In the genomic region with DNA sequence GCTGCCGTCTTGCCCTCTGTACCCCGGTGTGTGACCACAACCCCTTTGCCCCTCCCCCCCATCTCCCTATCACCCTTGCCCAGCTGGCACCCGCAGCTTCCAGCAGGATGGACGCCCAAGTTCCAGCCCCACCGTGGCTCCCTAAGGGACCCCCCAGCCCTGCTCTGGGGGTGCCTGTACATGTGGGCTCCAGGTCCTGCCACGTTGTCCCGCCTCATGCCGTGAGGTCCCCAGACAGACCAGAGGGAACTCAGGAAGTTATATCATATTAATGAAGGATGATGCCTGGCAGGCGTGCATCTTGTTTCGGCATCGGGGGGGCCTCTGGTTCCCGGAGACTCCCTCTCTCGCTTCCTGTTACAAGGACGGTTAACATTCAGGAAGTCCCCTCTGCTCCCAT, we compare ENCODE assay signal across 18 cellular contexts. TPM values are rescaled to one million over a fixed set of nuclear protein-coding genes. Genes with fewer than 3 reads are reported as not detected.
DNase-seq lines count a peak whose midpoint lies in the region; ATAC-seq and TF ChIP-seq lines count a peak whose summit lies in the region.
"Had no signal": no experiment of that assay in that cellular context is flagged by ENCODE, and none has a peak within 500 bp of the region (broad histone marks: within the 10 kb centered on the region; RNA-seq: fewer than 3 reads in every experiment).

No MANE protein-coding gene starts in this region.

- no peak overlapping the region for H3K27ac Mint-ChIP-seq in T-helper 17 cell
- H3K27ac Mint-ChIP-seq in stimulated activated memory B cell treated with anti-CD40 and anti-IgM and Interleukin-4, amounts not matched to agents 10 μg/mL and 1 μg/mL and 100 μg/mL, for 72 hours, result peak overlapping the region; percentile 86
- H3K27ac Mint-ChIP-seq in CD8-positive, alpha-beta memory T cell, result no peak overlapping the region

- peaks cover 18% of the 10 kb centered on the region for H3K4me1 Mint-ChIP-seq in T-helper 17 cell
- peaks cover 65% of the 10 kb centered on the region for H3K4me1 Mint-ChIP-seq in stimulated activated memory B cell treated with anti-CD40 and anti-IgM and Interleukin-4, amounts not matched to agents 10 μg/mL and 1 μg/mL and 100 μg/mL, for 72 hours
- H3K4me1 Mint-ChIP-seq in CD8-positive, alpha-beta memory T cell, result peaks cover 0 to 8% (median 1%) of the 10 kb centered on the region in 3 donors

- H3K4me1 ChIP-seq in liver (ENCODE audit: control insufficient read depth in 4 of 4, insufficient read depth in 4 of 4, low read length in 3 of 4), result no peaks in the 10 kb centered on the region
- H3K4me1 ChIP-seq in CD8-positive, alpha-beta memory T cell (ENCODE audit: insufficient read depth, low read length), result peaks cover 19% of the 10 kb centered on the region

- CTCF ChIA-PET in CD8-positive, alpha-beta memory T cell (lab: Charles Lee), result interaction anchor here (1.4 kb wide), 1 partner anchor 11 kb away, joined by 3 read pairs; no protein-coding TSS in a partner anchor

- DNase-seq in CMK (ENCODE audit: low read depth) (peak; percentile 96), T-helper 17 cell (no peak), SHP77 (lab: John Stamatoyannopoulos, UW) (no peak)
- DNase-seq in CD8-positive, alpha-beta memory T cell, result no peak
- DNase-seq: activated CD4-positive, alpha-beta T cell treated with anti-CD3 and anti-CD28 coated beads, Interleukin-2, amount 50 U/mL, for 1 hour; activated T-cell treated with anti-CD3 and anti-CD28 coated beads, Interleukin-2, amount 50 U/mL, for 24 hours; amygdala; glutamatergic neuron; islet precursor cell; mucosa of descending colon; NCI-H1694 treated with DMSO at 0.1 percent for 48 hours; NCI-H524 had no signal

- H3K27ac ChIP-seq in liver (ENCODE audit: low read depth in 1 of 2, low read length in 2 of 2), result peak overlapping the region; percentile 29 to 75
- no peak overlapping the region for H3K27ac ChIP-seq in CD8-positive, alpha-beta memory T cell (ENCODE audit: low read depth, low read length)

- TF ChIP-seq RAD21 in liver (IDR thresholded peaks at IDR 0.05), result no peak

- H3K9ac ChIP-seq in liver (ENCODE audit: low read depth in 1 of 2, low read length in 2 of 2), result no peak overlapping the region

- no peak for ATAC-seq in T-helper 17 cell
- no peak for ATAC-seq in stimulated activated memory B cell treated with anti-CD40 and anti-IgM and Interleukin-4, amounts not matched to agents 10 μg/mL and 1 μg/mL and 100 μg/mL, for 72 hours
- no peak for ATAC-seq in HG03280 (IDR thresholded peaks at IDR 0.05; ENCODE audit: unreplicated experiment)
- ATAC-seq: mucosa of descending colon had no signal

- no peak for TF ChIP-seq CTCF in liver (IDR thresholded peaks at IDR 0.05; ENCODE audit: low read depth, low read length, missing input control)

- no peaks in the 10 kb centered on the region for H3K36me3 Mint-ChIP-seq in T-helper 17 cell (ENCODE audit: low read depth)
- H3K36me3 Mint-ChIP-seq in stimulated activated memory B cell treated with anti-CD40 and anti-IgM and Interleukin-4, amounts not matched to agents 10 μg/mL and 1 μg/mL and 100 μg/mL, for 72 hours, result peaks cover 35% of the 10 kb centered on the region
- no peaks in the 10 kb centered on the region for H3K36me3 Mint-ChIP-seq in CD8-positive, alpha-beta memory T cell

- peak overlapping the region; percentile 41 for H3K4me3 Mint-ChIP-seq in T-helper 17 cell
- no peak overlapping the region for H3K4me3 Mint-ChIP-seq in stimulated activated memory B cell treated with anti-CD40 and anti-IgM and Interleukin-4, amounts not matched to agents 10 μg/mL and 1 μg/mL and 100 μg/mL, for 72 hours
- no peak overlapping the region for H3K4me3 Mint-ChIP-seq in CD8-positive, alpha-beta memory T cell
- H3K4me3 Mint-ChIP-seq: activated T-cell treated with anti-CD3 and anti-CD28 coated beads, Interleukin-2, amount 50 U/mL, for 24 hours had no signal

- H3K36me3 ChIP-seq in liver (ENCODE audit: control insufficient read depth in 4 of 4, insufficient read depth in 3 of 4, low read depth in 1 of 4, low read length in 3 of 4), result no peaks in the 10 kb centered on the region
- no peaks in the 10 kb centered on the region for H3K36me3 ChIP-seq in CD8-positive, alpha-beta memory T cell (ENCODE audit: insufficient read depth, low read length)

- no peaks in the 10 kb centered on the region for H3K27me3 ChIP-seq in liver (ENCODE audit: control insufficient read depth in 4 of 4, insufficient read depth in 4 of 4, low read length in 3 of 4)
- no peaks in the 10 kb centered on the region for H3K27me3 ChIP-seq in CD8-positive, alpha-beta memory T cell (ENCODE audit: insufficient read depth, low read length, poor library complexity, severe bottlenecking)

- H3K9me3 ChIP-seq in T-helper 17 cell (ENCODE audit: control insufficient read depth, low read length, poor library complexity, severe bottlenecking) (no peaks in the 10 kb centered on the region), liver (ENCODE audit: control insufficient read depth in 4 of 4, low read length in 3 of 4) (no peaks in the 10 kb centered on the region)
- no peaks in the 10 kb centered on the region for H3K9me3 ChIP-seq in CD8-positive, alpha-beta memory T cell (ENCODE audit: low read length)
- H3K9me3 ChIP-seq: mucosa of descending colon had no signal

- H3K4me3 ChIP-seq in liver (ENCODE audit: low read depth in 1 of 3, low read length in 3 of 3), result no peak overlapping the region
- no peak overlapping the region for H3K4me3 ChIP-seq in CD8-positive, alpha-beta memory T cell (ENCODE audit: low read length)
- H3K4me3 ChIP-seq: mucosa of descending colon had no signal

- 67% methylated on average over 14 of the region's 14 CpGs for WGBS in liver

- H3K9me3 Mint-ChIP-seq in stimulated activated memory B cell treated with anti-CD40 and anti-IgM and Interleukin-4, amounts not matched to agents 10 μg/mL and 1 μg/mL and 100 μg/mL, for 72 hours, result no peaks in the 10 kb centered on the region
- no peaks in the 10 kb centered on the region for H3K9me3 Mint-ChIP-seq in CD8-positive, alpha-beta memory T cell
- H3K9me3 Mint-ChIP-seq: activated T-cell treated with anti-CD3 and anti-CD28 coated beads, Interleukin-2, amount 50 U/mL, for 24 hours had no signal

- no peaks in the 10 kb centered on the region for H3K27me3 Mint-ChIP-seq in T-helper 17 cell
- H3K27me3 Mint-ChIP-seq in stimulated activated memory B cell treated with anti-CD40 and anti-IgM and Interleukin-4, amounts not matched to agents 10 μg/mL and 1 μg/mL and 100 μg/mL, for 72 hours, result no peaks in the 10 kb centered on the region
- peaks cover 4 to 33% of the 10 kb centered on the region in 2 donors for H3K27me3 Mint-ChIP-seq in CD8-positive, alpha-beta memory T cell
- H3K27me3 Mint-ChIP-seq: activated T-cell treated with anti-CD3 and anti-CD28 coated beads, Interleukin-2, amount 50 U/mL, for 24 hours had no signal

- POLR2A ChIA-PET in CD8-positive, alpha-beta memory T cell (lab: Charles Lee), result interaction anchor here (1.1 kb wide), 1 partner anchor 26 kb away, joined by 3 read pairs; no protein-coding TSS in a partner anchor

TF ChIP-seq in liver, 16 proteins besides CTCF, POLR2A, EP300 and RAD21:
- TF ChIP-seq JUND (IDR thresholded peaks at IDR 0.05) (no peak), GABPA (IDR thresholded peaks at IDR 0.05 in 1 of 2, conservative IDR thresholded peaks at IDR 0.05 in 1 of 2) (no peak), NR2F2 (IDR thresholded peaks at IDR 0.05) (no peak), SP1 (IDR thresholded peaks at IDR 0.05) (no peak)
- TF ChIP-seq, protein P1, sequence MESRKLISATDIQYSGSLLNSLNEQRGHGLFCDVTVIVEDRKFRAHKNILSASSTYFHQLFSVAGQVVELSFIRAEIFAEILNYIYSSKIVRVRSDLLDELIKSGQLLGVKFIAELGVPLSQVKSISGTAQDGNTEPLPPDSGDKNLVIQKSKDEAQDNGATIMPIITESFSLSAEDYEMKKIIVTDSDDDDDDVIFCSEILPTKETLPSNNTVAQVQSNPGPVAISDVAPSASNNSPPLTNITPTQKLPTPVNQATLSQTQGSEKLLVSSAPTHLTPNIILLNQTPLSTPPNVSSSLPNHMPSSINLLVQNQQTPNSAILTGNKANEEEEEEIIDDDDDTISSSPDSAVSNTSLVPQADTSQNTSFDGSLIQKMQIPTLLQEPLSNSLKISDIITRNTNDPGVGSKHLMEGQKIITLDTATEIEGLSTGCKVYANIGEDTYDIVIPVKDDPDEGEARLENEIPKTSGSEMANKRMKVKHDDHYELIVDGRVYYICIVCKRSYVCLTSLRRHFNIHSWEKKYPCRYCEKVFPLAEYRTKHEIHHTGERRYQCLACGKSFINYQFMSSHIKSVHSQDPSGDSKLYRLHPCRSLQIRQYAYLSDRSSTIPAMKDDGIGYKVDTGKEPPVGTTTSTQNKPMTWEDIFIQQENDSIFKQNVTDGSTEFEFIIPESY (IDR thresholded peaks at IDR 0.05), result no peak

RNA-seq across cellular contexts. Expression of gene PTGIR, which starts 1.6 kb away (rescaled TPM):
- total RNA-seq in T-helper 17 cell (10 to 100 TPM in 1 of 2 donors, under 1 TPM in 1; 0.70 to 12.5 TPM), liver (1 to 10 TPM; 1.4 to 2.8 TPM)
- 1 to 10 TPM; 2.9 to 5.9 TPM for polyA plus RNA-seq in liver
- total RNA-seq in CD8-positive, alpha-beta memory T cell, result 10 to 100 TPM; 17.7 to 18.4 TPM
- polyA plus RNA-seq in CD8-positive, alpha-beta memory T cell, result not detected

RNA-seq across cellular contexts. Expression of gene GNG8, which starts 9.6 kb away (rescaled TPM):
- total RNA-seq in T-helper 17 cell, result not detected
- not detected for total RNA-seq in liver
- polyA plus RNA-seq in liver, result not detected
- 1 to 10 TPM; 9.0 TPM for total RNA-seq in CD8-positive, alpha-beta memory T cell
- not detected for polyA plus RNA-seq in CD8-positive, alpha-beta memory T cell
- total RNA-seq: HT1080, posterior vena cava had no signal
- polyA plus RNA-seq: BJ had no signal

RNA-seq across cellular contexts. Expression of gene CALM3, which starts 25.3 kb away (rescaled TPM):
- total RNA-seq in T-helper 17 cell, result 100 to 1,000 TPM; 160 to 236 TPM
- total RNA-seq in liver, result 100 to 1,000 TPM in 1 of 2 donors, 10 to 100 TPM in 1; 73.3 to 112 TPM
- 10 to 100 TPM; 51.4 to 90.0 TPM for polyA plus RNA-seq in liver
- 100 to 1,000 TPM; 465 to 493 TPM for total RNA-seq in CD8-positive, alpha-beta memory T cell
- 168 TPM for polyA plus RNA-seq in CD8-positive, alpha-beta memory T cell

RNA-seq across cellular contexts. Expression of gene DACT3, which starts 34.5 kb away (rescaled TPM):
- total RNA-seq in T-helper 17 cell (not detected), liver (1 to 10 TPM; 1.0 to 1.1 TPM)
- polyA plus RNA-seq in liver, result 1 to 10 TPM in 1 of 2 donors, under 1 TPM in 1; 0.32 to 1.4 TPM
- total RNA-seq in CD8-positive, alpha-beta memory T cell, result 1 to 10 TPM; 2.5 TPM
- polyA plus RNA-seq in CD8-positive, alpha-beta memory T cell, result not detected

Comparison
In these comparisons a context has a peak if more than half of its experiments do, and no peak if none do; other contexts are left out.
1. RNA of gene GNG8, which starts 9.6 kb away (total RNA-seq): 9.0 TPM in CD8-positive, alpha-beta memory T cell; not detected in T-helper 17 cell and not detected in liver; every median in the first group is over 4 times any median in the second.